In the genomic region with DNA sequence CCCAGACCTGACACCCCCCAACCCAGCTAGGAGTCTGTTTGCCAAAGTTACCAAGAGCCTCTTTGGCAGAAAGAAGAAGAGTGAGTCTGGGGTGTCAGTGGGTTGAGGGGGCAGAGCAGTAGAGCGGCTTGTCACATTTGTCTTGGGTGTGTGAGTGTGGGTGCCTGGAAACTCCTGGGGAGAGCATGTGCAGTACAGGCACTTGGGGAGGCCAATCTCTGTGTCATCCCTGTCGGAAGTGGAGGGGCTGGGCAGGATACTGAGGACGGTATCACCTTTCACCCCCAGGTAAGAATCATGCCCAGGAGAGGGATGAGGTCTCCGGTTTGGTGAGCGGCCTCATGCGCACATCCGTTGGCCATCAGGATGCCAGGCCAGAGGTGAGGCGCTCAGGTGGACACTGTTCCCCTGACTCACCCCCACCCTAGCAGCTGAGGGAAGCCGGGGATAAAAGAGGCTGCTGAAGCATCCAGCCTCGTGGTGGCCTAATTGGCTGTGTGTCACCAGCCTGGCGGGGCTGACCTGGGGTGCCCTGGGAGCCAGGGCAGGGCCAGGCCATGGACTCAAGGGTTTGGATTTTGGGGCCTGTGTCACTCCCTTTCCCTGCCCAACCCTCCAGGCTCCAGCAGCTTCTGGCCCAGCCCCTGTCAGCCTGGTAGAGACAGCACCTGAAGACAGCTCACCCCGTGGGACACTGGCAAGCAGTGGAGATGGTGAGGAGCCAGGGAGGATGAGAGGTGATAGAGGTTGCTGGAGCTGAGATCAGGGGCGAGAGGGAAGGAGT, we compare ENCODE assay signal across 7 cellular contexts. TPM values are rescaled to one million over a fixed set of nuclear protein-coding genes. Genes with fewer than 3 reads are reported as not detected.
DNase-seq lines count a peak whose midpoint lies in the region; ATAC-seq, FAIRE-seq and TF ChIP-seq lines count a peak whose summit lies in the region.
"Had no signal": no experiment of that assay in that cellular context is flagged by ENCODE, and none has a peak within 500 bp of the region (broad histone marks: within the 10 kb centered on the region; RNA-seq: fewer than 3 reads in every experiment).

No MANE protein-coding gene starts in this region.

- H2BK15ac ChIP-seq in IMR-90 (ENCODE audit: low read depth, low read length): no peak overlapping the region

- H3K56ac ChIP-seq in IMR-90 (ENCODE audit: extremely low read depth, insufficient read depth, low read length): no peak overlapping the region

- DNase-seq in IMR-90 (no peak), brain microvascular endothelial cell (no peak), osteoblast (ENCODE audit: insufficient read length, low spot score, missing footprints) (peak; percentile 60), HTR-8/SVneo (ENCODE audit: insufficient read length, low spot score) (no peak)
- no peak for DNase-seq in stimulated activated CD4-positive, alpha-beta T cell treated with anti-CD3 and anti-CD28 coated beads, Interleukin-1b, Interleukin-23, amount 100 ng/mL, for 48 hours
- DNase-seq: NCI-H345 had no signal

- no peak overlapping the region for H4K5ac ChIP-seq in IMR-90 (ENCODE audit: low read depth, low read length)

- H3K23ac ChIP-seq in IMR-90 (ENCODE audit: low read depth, low read length): peak overlapping the region; percentile 56

- no peak overlapping the region for H4K91ac ChIP-seq in IMR-90 (ENCODE audit: insufficient read depth, low read depth, low read length)

- no peak overlapping the region for H2BK20ac ChIP-seq in IMR-90 (ENCODE audit: low read depth, low read length)

- peak overlapping the region; percentile 65 for H3K4ac ChIP-seq in IMR-90 (ENCODE audit: low read depth, low read length)

- H3K9me3 ChIP-seq in IMR-90 (ENCODE audit: control insufficient read depth, insufficient read depth, low read length) (no peaks in the 10 kb centered on the region), osteoblast (ENCODE audit: low read depth, low read length) (no peaks in the 10 kb centered on the region)

- H3K4me2 ChIP-seq in IMR-90 (ENCODE audit: low read depth, low read length) (no peak overlapping the region), osteoblast (ENCODE audit: insufficient read depth, low read length) (peak overlapping the region; percentile 93)

- dilution Hi-C loops in IMR-90 (cut with HindIII; ENCODE audit: low sequenced_read_pairs, unreplicated experiment): no loop called here

- peaks cover 29% of the 10 kb centered on the region for H4K20me1 ChIP-seq in IMR-90 (ENCODE audit: insufficient read depth, low read length)
- H4K20me1 ChIP-seq in osteoblast (ENCODE audit: insufficient read depth, low read length): peaks cover 19% of the 10 kb centered on the region

- H3K27me3 ChIP-seq in IMR-90 (ENCODE audit: control insufficient read depth, insufficient read depth, low read length) (no peaks in the 10 kb centered on the region), brain microvascular endothelial cell (replicated peaks) (no peaks in the 10 kb centered on the region), osteoblast (ENCODE audit: insufficient read depth, low read length) (no peaks in the 10 kb centered on the region)

- no TSS peak for BruUV-seq in IMR-90 (replicated peaks; lab: Mats Ljungman, UMichigan)

- H3K14ac ChIP-seq in IMR-90 (replicated peaks; ENCODE audit: low read depth, low read length): no peak overlapping the region

- no peak overlapping the region for H3K18ac ChIP-seq in IMR-90 (ENCODE audit: low read depth, low read length)

- ATAC-seq in IMR-90 (ENCODE audit: low read depth) (no peak), GM19328 (IDR thresholded peaks at IDR 0.05; ENCODE audit: unreplicated experiment) (no peak)

- TF ChIP-seq POLR2A in IMR-90 (IDR thresholded peaks at IDR 0.05; ENCODE audit: low read depth, low read length): no peak

- peaks cover 50% of the 10 kb centered on the region for H3K79me2 ChIP-seq in osteoblast (ENCODE audit: insufficient read depth, low read length)

- no peak overlapping the region for H2BK120ac ChIP-seq in IMR-90 (ENCODE audit: low read depth, low read length)

- H2AK9ac ChIP-seq in IMR-90 (replicated peaks; ENCODE audit: low read depth, low read length, poor library complexity): peak overlapping the region; percentile 23

- CTCF ChIA-PET in IMR-90 (lab: Yijun Ruan, JAX): interaction anchor here (0.6 kb wide), 1 partner anchor 15 kb away, joined by 4 read pairs; no protein-coding TSS in a partner anchor

- TF ChIP-seq CTCF in IMR-90 (conservative IDR thresholded peaks at IDR 0.05; ENCODE audit: low read depth, low read length) (no peak), brain microvascular endothelial cell (IDR thresholded peaks at IDR 0.05; ENCODE audit: low read depth, low read length, missing control alignments) (no peak), osteoblast (IDR thresholded peaks at IDR 0.05; ENCODE audit: extremely low read depth, low read depth, low read length) (no peak)

- no CpG with 5 or more reads among the region's 13 CpGs for WGBS in IMR-90 (ENCODE audit: extremely low coverage in 2 of 2, insufficient read length in 1 of 2), 2 experiments

- no peak overlapping the region for H2AK5ac ChIP-seq in IMR-90 (ENCODE audit: low read depth, low read length)

- in situ Hi-C loops in IMR-90 (cut with MboI; ENCODE audit: low sequenced_read_pairs): no loop called here
- in situ Hi-C loops in brain microvascular endothelial cell (cut with HindIII; ENCODE audit: low pct_ligation_motif_present, low sequenced_read_pairs): no loop called here

- no peak for TF ChIP-seq RAD21 in IMR-90 (IDR thresholded peaks at IDR 0.05; ENCODE audit: low read length)

- H3K36me3 ChIP-seq in IMR-90 (ENCODE audit: control insufficient read depth, insufficient read depth, low read length) (peaks cover 37% of the 10 kb centered on the region), brain microvascular endothelial cell (replicated peaks) (peaks cover 56% of the 10 kb centered on the region), osteoblast (ENCODE audit: insufficient read depth, low read length) (peaks cover 47% of the 10 kb centered on the region)

- intact Hi-C loops in IMR-90 (cut with micrococcal nuclease): loop anchor here (10.0 kb wide), 1 partner anchor 501 kb away; no protein-coding TSS in a partner anchor

- H3K9me1 ChIP-seq in IMR-90 (ENCODE audit: insufficient read depth, low read length): peaks cover 12% of the 10 kb centered on the region

- no peak for FAIRE-seq in HTR-8/SVneo (lab: Jason Lieb, UNC)

- no peak overlapping the region for H2BK5ac ChIP-seq in IMR-90 (ENCODE audit: low read depth, low read length, poor library complexity, severe bottlenecking)

- POLR2A ChIA-PET in IMR-90 (lab: Charles Lee; ENCODE audit: unreplicated experiment): no interaction called here

- peaks cover 15 to 45% of the 10 kb centered on the region in 2 experiments for H3K79me1 ChIP-seq in IMR-90 (ENCODE audit: low read depth in 1 of 2, low read length in 2 of 2)

- no peak overlapping the region for H3K9ac ChIP-seq in IMR-90 (ENCODE audit: low read depth, low read length)

- H3K4me3 ChIP-seq in IMR-90 (ENCODE audit: insufficient read depth, low read depth, low read length): no peak overlapping the region
- peak overlapping the region; percentile 88 for H3K4me3 ChIP-seq in brain microvascular endothelial cell (ENCODE audit: low read depth, low read length)
- peak overlapping the region; percentile 82 for H3K4me3 ChIP-seq in osteoblast (ENCODE audit: insufficient read depth, low read length)

- no peak overlapping the region for H4K8ac ChIP-seq in IMR-90 (ENCODE audit: low read depth in 2 of 2, low read length in 2 of 2)

- H3K4me1 ChIP-seq in IMR-90 (ENCODE audit: control insufficient read depth, insufficient read depth, low read length) (peaks cover 27% of the 10 kb centered on the region), osteoblast (ENCODE audit: insufficient read depth, low read length) (peaks cover 49% of the 10 kb centered on the region)

- H2AFZ ChIP-seq in IMR-90 (replicated peaks; ENCODE audit: low read length, poor library complexity) (no peak overlapping the region), osteoblast (ENCODE audit: low read length) (no peak overlapping the region)

- H3K27ac ChIP-seq in IMR-90 (ENCODE audit: insufficient read depth, low read length) (no peak overlapping the region), brain microvascular endothelial cell (no peak overlapping the region), osteoblast (ENCODE audit: low read depth, low read length) (peak overlapping the region; percentile 66)

TF ChIP-seq in IMR-90, 13 proteins besides CTCF, POLR2A, EP300 and RAD21:
- TF ChIP-seq FOS (IDR thresholded peaks at IDR 0.05; ENCODE audit: low read depth, low read length): no peak
- TF ChIP-seq SMC3 (IDR thresholded peaks at IDR 0.05; ENCODE audit: low read depth, low read length): no peak
- TF ChIP-seq MAZ (IDR thresholded peaks at IDR 0.05; ENCODE audit: borderline replicate concordance, low read depth, low read length): no peak

RNA-seq across cellular contexts. Expression of gene PLK3, which starts 3.3 kb away (rescaled TPM):
- total RNA-seq in IMR-90 (2012; rRNA removed) (15.3 and 15.8 TPM in 2 replicates), osteoblast (33.7 and 35.1 TPM in 2 replicates)
- polyA plus RNA-seq in IMR-90 (2012; rRNA removed): 51.6 and 52.5 TPM in 2 replicates
- 45.2 and 47.2 TPM in 2 replicates for polyA plus RNA-seq in IMR-90 (2012; cell fraction: cytosol; rRNA removed)
- 238 and 324 TPM in 2 replicates for polyA plus RNA-seq in IMR-90 (2012; cell fraction: nucleus; rRNA removed; ENCODE audit: low replicate concordance)

RNA-seq across cellular contexts. Expression of gene DYNLT4, which starts 3.6 kb away (rescaled TPM):
- total RNA-seq in IMR-90 (2012; rRNA removed): 0.56 TPM in 1 of 2 replicates, not detected in the other
- not detected in 2 replicates for polyA plus RNA-seq in IMR-90 (2012; rRNA removed)
- polyA plus RNA-seq in IMR-90 (2012; cell fraction: cytosol; rRNA removed): 0.08 and 0.25 TPM in 2 replicates
- 0.34 TPM in 1 of 2 replicates, not detected in the other for polyA plus RNA-seq in IMR-90 (2012; cell fraction: nucleus; rRNA removed; ENCODE audit: low replicate concordance)
- total RNA-seq in osteoblast: 0.29 and 0.36 TPM in 2 replicates

RNA-seq across cellular contexts. Expression of gene BTBD19, which starts 4.8 kb away (rescaled TPM):
- total RNA-seq in IMR-90 (2012; rRNA removed) (0.56 and 0.90 TPM in 2 replicates), osteoblast (21.4 and 23.6 TPM in 2 replicates)
- polyA plus RNA-seq in IMR-90 (2012; rRNA removed): 16.0 and 17.2 TPM in 2 replicates
- 10.6 and 11.1 TPM in 2 replicates for polyA plus RNA-seq in IMR-90 (2012; cell fraction: cytosol; rRNA removed)
- polyA plus RNA-seq in IMR-90 (2012; cell fraction: nucleus; rRNA removed; ENCODE audit: low replicate concordance): 141 and 200 TPM in 2 replicates

RNA-seq across cellular contexts. Expression of gene BEST4, which starts 15.5 kb away (rescaled TPM):
- total RNA-seq in IMR-90 (2012; rRNA removed): not detected in 2 replicates
- 0.07 and 0.16 TPM in 2 replicates for polyA plus RNA-seq in IMR-90 (2012; rRNA removed)
- 0.06 and 0.12 TPM in 2 replicates for polyA plus RNA-seq in IMR-90 (2012; cell fraction: cytosol; rRNA removed)
- 1.0 and 1.8 TPM in 2 replicates for polyA plus RNA-seq in IMR-90 (2012; cell fraction: nucleus; rRNA removed; ENCODE audit: low replicate concordance)
- under 0.01 TPM in 1 of 2 replicates, not detected in the other for total RNA-seq in osteoblast

RNA-seq across cellular contexts. Expression of gene RPS8, which starts 28.2 kb away (rescaled TPM):
- 1,837 and 2,171 TPM in 2 replicates for total RNA-seq in IMR-90 (2012; rRNA removed)
- polyA plus RNA-seq in IMR-90 (2012; rRNA removed): 2,128 and 2,255 TPM in 2 replicates
- 2,467 and 3,082 TPM in 2 replicates for polyA plus RNA-seq in IMR-90 (2012; cell fraction: cytosol; rRNA removed)
- 595 and 1,006 TPM in 2 replicates for polyA plus RNA-seq in IMR-90 (2012; cell fraction: nucleus; rRNA removed; ENCODE audit: low replicate concordance)
- 1,174 and 1,221 TPM in 2 replicates for total RNA-seq in osteoblast

Comparison
In these comparisons a context has a peak if more than half of its experiments do, and no peak if none do; other contexts are left out.
1. RNA of gene BTBD19, which starts 4.8 kb away (total RNA-seq): 21.4 to 23.6 TPM in osteoblast; 0.56 to 0.90 TPM in IMR-90; every median in the first group is over 10 times any median in the second.